26 cellular contexts compared by ENCODE assay signal in genomic region chr9:97573482-97574073, GRCh38. TPM values are rescaled to one million over a fixed set of nuclear protein-coding genes. Genes with fewer than 3 reads are reported as not detected.
DNase-seq lines count a peak whose midpoint lies in the region; ATAC-seq, FAIRE-seq and TF ChIP-seq lines count a peak whose summit lies in the region.
"Had no signal": no experiment of that assay in that cellular context is flagged by ENCODE, and none has a peak within 500 bp of the region (broad histone marks: within the 10 kb centered on the region; RNA-seq: fewer than 3 reads in every experiment).

No MANE protein-coding gene starts in this region.

- DNase-seq in activated T-cell treated with anti-CD3 and anti-CD28 coated beads, Interleukin-2, amount 50 U/mL, for 48 hours: peak; percentile 4 to 7
- DNase-seq in activated T-cell treated with anti-CD3 and anti-CD28 coated beads, Interleukin-2, amount 50 U/mL, for 1 hour: no peak
- DNase-seq in ELR (ENCODE audit: low read depth): peak; percentile 35
- no peak for DNase-seq in H1 (ENCODE audit: low read depth in 1 of 2, low spot score in 2 of 2)
- DNase-seq in testis: no peak
- DNase-seq in HUDEP-2 (lab: John Stamatoyannopoulos, UW; ENCODE audit: unreplicated experiment in 76 of 76): no peak
- DNase-seq in hepatic stellate cell (ENCODE audit: low spot score): no peak
- DNase-seq: activated CD8-positive, alpha-beta T cell treated with anti-CD3 and anti-CD28 coated beads for 36 hours; COR-L47; DMS79; endodermal cell; lower lobe of right lung; mucosa of descending colon; NCI-H1048; NCI-H1694 treated with DMSO at 0.1 percent for 48 hours; NCI-H2171; NCI-H524 treated with DMSO at 0.1 percent for 48 hours; Peyer's patch had no signal

- peak overlapping the region; percentile 33 for H3K4ac ChIP-seq in H1 (replicated peaks; ENCODE audit: insufficient read length, low read depth, low read length)

- H3K18ac ChIP-seq in H1 (ENCODE audit: extremely low read depth, low read length): no peak overlapping the region

- no peak overlapping the region for H2BK20ac ChIP-seq in H1 (ENCODE audit: low read length)

- no peak overlapping the region for H2BK120ac ChIP-seq in H1 (replicated peaks; ENCODE audit: low read depth, low read length)

- no peak overlapping the region for H2BK12ac ChIP-seq in H1 (ENCODE audit: low read depth, low read length)

- TF ChIP-seq EP300 in H1 (IDR thresholded peaks at IDR 0.05; ENCODE audit: borderline replicate concordance in 1 of 2, low read depth in 2 of 2, low read length in 2 of 2): no peak

- no peaks in the 10 kb centered on the region for H3K79me1 ChIP-seq in H1 (ENCODE audit: low read depth, low read length)

- no peak overlapping the region for H2AK5ac ChIP-seq in H1 (ENCODE audit: low read depth, low read length)

- H3K4me2 ChIP-seq in H1 (ENCODE audit: insufficient read depth in 1 of 2, low read depth in 2 of 2, low read length in 2 of 2): no peak overlapping the region
- H3K4me2 ChIP-seq: A549, BLaER1 had no signal

- H3K79me2 ChIP-seq in H1 (ENCODE audit: control insufficient read depth in 1 of 2, insufficient read depth in 2 of 2, low read length in 2 of 2): no peaks in the 10 kb centered on the region
- H3K79me2 ChIP-seq: parathyroid adenoma had no signal

- H2AFZ ChIP-seq in H1 (ENCODE audit: low read length): no peak overlapping the region
- H2AFZ ChIP-seq: parathyroid adenoma had no signal

- POLR2A ChIA-PET in H1 (lab: Charles Lee; ENCODE audit: partially characterized antibody): interaction anchor here (0.9 kb wide), 1 partner anchor 536 kb away, joined by 3 read pairs; no protein-coding TSS in a partner anchor

- 92% methylated on average over 5 of the region's 5 CpGs; no CpG with 5 or more reads in 1 of the 2 experiments for WGBS in H1 (ENCODE audit: extremely low coverage in 1 of 2, insufficient coverage in 1 of 2, insufficient read length in 1 of 2, insufficient replicate concordance in 2 of 2, low coverage in 1 of 2, low lambda C conversion rate in 2 of 2, missing lambda C conversion rate in 1 of 2), 2 experiments
- 73 to 77% methylated on average over 5 of the region's 5 CpGs for WGBS in testis, 2 donors

- no peak for FAIRE-seq in H1 (lab: Jason Lieb, UNC)
- FAIRE-seq: A549, H54, keratinocyte had no signal

- H3K4me3 ChIP-seq in H1 (ENCODE audit: extremely low read depth in 1 of 4, insufficient read depth in 2 of 4, low read depth in 3 of 4, low read length in 4 of 4) (no peak overlapping the region), testis (peak overlapping the region; percentile 45 to 50)
- H3K4me3 ChIP-seq: A549, BLaER1, lower lobe of right lung, mucosa of descending colon, Peyer's patch, right lobe of liver, tibial nerve had no signal

- TF ChIP-seq POLR2A in H1 (IDR thresholded peaks at IDR 0.05; ENCODE audit: control extremely low read depth in 1 of 2, low read depth in 2 of 2, low read length in 2 of 2) (no peak), testis (IDR thresholded peaks at IDR 0.05) (no peak)

- TF ChIP-seq RAD21 in H1 (IDR thresholded peaks at IDR 0.05 in 1 of 2, conservative IDR thresholded peaks at IDR 0.05 in 1 of 2; ENCODE audit: low read depth in 2 of 2, low read length in 2 of 2): no peak

- no peak overlapping the region for H3K23ac ChIP-seq in H1 (ENCODE audit: insufficient read length)

- no peak overlapping the region for H2BK5ac ChIP-seq in H1 (ENCODE audit: low read depth, low read length)

- no peak overlapping the region for H4K8ac ChIP-seq in H1 (ENCODE audit: extremely low read depth, insufficient read depth, low read length)

- no peaks in the 10 kb centered on the region for H4K20me1 ChIP-seq in H1 (replicated peaks in 1 of 2; ENCODE audit: control insufficient read depth in 1 of 2, insufficient read depth in 2 of 2, low read length in 2 of 2)
- H4K20me1 ChIP-seq: BLaER1 had no signal

- no peaks in the 10 kb centered on the region; a peak in 1 of 4 replicates for H3K9me3 ChIP-seq in H1 (ENCODE audit: insufficient read depth in 2 of 2, low read depth in 1 of 2, low read length in 1 of 2)
- no peaks in the 10 kb centered on the region for H3K9me3 ChIP-seq in testis
- H3K9me3 ChIP-seq: A549, lower lobe of right lung, mucosa of descending colon, Peyer's patch, right lobe of liver, tibial nerve had no signal

- H3K4me1 ChIP-seq in H1 (replicated peaks in 1 of 4; ENCODE audit: control insufficient read depth in 3 of 4, insufficient read depth in 4 of 4, low read length in 3 of 4): no peaks in the 10 kb centered on the region
- H3K4me1 ChIP-seq in testis: no peaks in the 10 kb centered on the region
- H3K4me1 ChIP-seq: A549, BLaER1, lower lobe of right lung, Peyer's patch had no signal

- no peak for TF ChIP-seq CTCF in H1 (IDR thresholded peaks at IDR 0.05; ENCODE audit: control extremely low read depth in 1 of 3, insufficient read depth in 1 of 3, low read depth in 1 of 3, low read length in 3 of 3)
- no peak for TF ChIP-seq CTCF in testis (IDR thresholded peaks at IDR 0.05)

- CTCF ChIA-PET in H1 (lab: Charles Lee; ENCODE audit: partially characterized antibody): interaction anchor here (1.5 to 3.2 kb wide), 3 partner anchors 25 to 104 kb away, joined by 3 to 14 read pairs (median 10); no protein-coding TSS in a partner anchor

- H3K27ac ChIP-seq in H1 (ENCODE audit: low read depth, low read length) (no peak overlapping the region), testis (no peak overlapping the region)
- H3K27ac ChIP-seq: A549, BLaER1, lower lobe of right lung, parathyroid adenoma, Peyer's patch, tibial nerve had no signal

- no peak overlapping the region for H3K14ac ChIP-seq in H1 (ENCODE audit: insufficient read length)

- no peak overlapping the region for H4K91ac ChIP-seq in H1 (replicated peaks; ENCODE audit: insufficient read length, low read length)

- H4K5ac ChIP-seq in H1 (ENCODE audit: insufficient read length, low read depth, low read length): no peak overlapping the region

- intact Hi-C loops in testis (cut with DNase I; ENCODE audit: low total_unique reads): loop anchor here (10.0 kb wide), 1 partner anchor 61 kb away; the partner anchor contains the start of genes NCBP1 and TSTD2

- ATAC-seq in HG02588 (IDR thresholded peaks at IDR 0.05; ENCODE audit: unreplicated experiment): no peak
- ATAC-seq: A549; activated CD8-positive, alpha-beta T cell treated with anti-CD3 and anti-CD28 coated beads for 36 hours; lower lobe of right lung; mucosa of descending colon had no signal

- no peaks in the 10 kb centered on the region for H3K36me3 ChIP-seq in H1 (ENCODE audit: control insufficient read depth in 2 of 4, insufficient read depth in 4 of 4, low read length in 3 of 4)
- H3K36me3 ChIP-seq in testis (ENCODE audit: low read depth, missing control alignments): no peaks in the 10 kb centered on the region
- H3K36me3 ChIP-seq: BLaER1, Peyer's patch, right lobe of liver had no signal

- no peak overlapping the region for H3K9ac ChIP-seq in H1 (replicated peaks in 1 of 4; ENCODE audit: extremely low read depth in 1 of 4, low read depth in 3 of 4, low read length in 3 of 4)
- H3K9ac ChIP-seq: BLaER1, parathyroid adenoma had no signal

- H3K56ac ChIP-seq in H1 (replicated peaks; ENCODE audit: insufficient read length, low read depth, low read length): no peak overlapping the region

- no peak overlapping the region for H2BK15ac ChIP-seq in H1 (ENCODE audit: low read length)

- no peaks in the 10 kb centered on the region for H3K23me2 ChIP-seq in H1 (ENCODE audit: low read depth, low read length)

- H3K27me3 ChIP-seq in H1 (replicated peaks in 1 of 4; ENCODE audit: control insufficient read depth in 3 of 4, extremely low read depth in 1 of 4, insufficient read depth in 3 of 4, low read length in 3 of 4) (no peaks in the 10 kb centered on the region), testis (no peaks in the 10 kb centered on the region)
- H3K27me3 ChIP-seq: BLaER1, Peyer's patch, right lobe of liver, tibial nerve had no signal

TF ChIP-seq in H1, 55 proteins besides CTCF, POLR2A, EP300 and RAD21 (continues in another document):
- no peak for TF ChIP-seq KDM5A (IDR thresholded peaks at IDR 0.05; ENCODE audit: low read length)
- no peak for TF ChIP-seq KDM4A (IDR thresholded peaks at IDR 0.05; ENCODE audit: low read depth, low read length, severe bottlenecking)
- no peak for TF ChIP-seq ATF2 (IDR thresholded peaks at IDR 0.05; ENCODE audit: low read length)
- no peak for TF ChIP-seq CHD2 (IDR thresholded peaks at IDR 0.05; ENCODE audit: low read length)
- TF ChIP-seq BCL11A (IDR thresholded peaks at IDR 0.05; ENCODE audit: low read depth in 2 of 2, low read length in 2 of 2): no peak
- TF ChIP-seq FOSL1 (IDR thresholded peaks at IDR 0.05; ENCODE audit: insufficient read depth, low read depth, low read length): no peak
- no peak for TF ChIP-seq TEAD4 (IDR thresholded peaks at IDR 0.05; ENCODE audit: low read depth, low read length)
- TF ChIP-seq ZNF274 (IDR thresholded peaks at IDR 0.05; ENCODE audit: borderline replicate concordance, extremely low read depth, low read length): no peak
- TF ChIP-seq RFX5 (IDR thresholded peaks at IDR 0.05; ENCODE audit: borderline replicate concordance, low read depth, low read length): no peak
- TF ChIP-seq GTF2F1 (IDR thresholded peaks at IDR 0.05; ENCODE audit: borderline replicate concordance, low read depth, low read length): no peak
- TF ChIP-seq POU5F1 (IDR thresholded peaks at IDR 0.05; ENCODE audit: low read depth, low read length): no peak
- TF ChIP-seq SP4 (IDR thresholded peaks at IDR 0.05; ENCODE audit: low read length): no peak

RNA-seq across cellular contexts. Expression of gene TSTD2, which starts 59.6 kb away (rescaled TPM):
- 16.1 and 16.3 TPM in 2 replicates for total RNA-seq in H1 (2021; fragmentation: NEBNext Ultra II Directional; extraction: Animal tissue kit (Norgen Biotek cat#: 25700))
- 15.6 and 17.5 TPM in 2 replicates for polyA plus RNA-seq in H1 (2011; rRNA removed)
- polyA plus RNA-seq in H1 (2011; cell fraction: cytosol; rRNA removed): 19.2 TPM
- 28.4 TPM for polyA plus RNA-seq in H1 (2011; cell fraction: nucleus; rRNA removed)
- 12.4 to 17.5 TPM (median 15.4 TPM) in 4 replicates for polyA plus RNA-seq in H1 (2012, experiment 1 of 2)
- polyA plus RNA-seq in H1 (2012, experiment 2 of 2): 0.88 TPM
- 12.2 TPM for polyA plus RNA-seq in H1 (2013, experiment 1 of 2)
- polyA plus RNA-seq in H1 (2013, experiment 2 of 2): 10.3 TPM
- polyA minus RNA-seq in H1 (2011; rRNA and poly(A)+ RNA removed): 32.7 and 33.0 TPM in 2 replicates
- 15.8 TPM for polyA minus RNA-seq in H1 (2011; cell fraction: cytosol; rRNA and poly(A)+ RNA removed)
- 33.1 TPM for polyA minus RNA-seq in H1 (2011; cell fraction: nucleus; rRNA and poly(A)+ RNA removed)
- total RNA-seq in testis: 10 to 100 TPM; 31.8 to 35.6 TPM
- 20.0 TPM for polyA plus RNA-seq in testis (ENCODE audit: insufficient read depth, low read depth, low replicate concordance)

Comparison
In these comparisons a context has a peak if more than half of its experiments do, and no peak if none do; other contexts are left out.
1. DNase-seq: peak in activated T-cell treated with anti-CD3 and anti-CD28 coated beads, Interleukin-2, amount 50 U/mL, for 48 hours (2 of 2) and ELR (single experiment); none in activated T-cell treated with anti-CD3 and anti-CD28 coated beads, Interleukin-2, amount 50 U/mL, for 1 hour (single experiment), H1 (0 of 2), testis (single experiment), HUDEP-2 (0 of 76) and hepatic stellate cell (single experiment).
2. H3K4me3 ChIP-seq: peak in testis (2 of 2); none in H1 (0 of 4).